ENCODE assay signal across 19 cellular contexts in genomic region chr12:2333516-2333915, GRCh38.
A peak's percentile ranks its signal among the peaks of the same experiment; 100 is the strongest.
DNase-seq lines count a peak whose midpoint lies in the region; ATAC-seq and TF ChIP-seq lines count a peak whose summit lies in the region.
"Had no signal": no experiment of that assay in that cellular context is flagged by ENCODE, and none has a peak within 500 bp of the region (broad histone marks: within the 10 kb centered on the region; RNA-seq: fewer than 3 reads in every experiment).

No MANE protein-coding gene starts in this region.

- peak overlapping the region; percentile 91 to 94 for H3K27ac ChIP-seq in right atrium auricular region
- H3K27ac ChIP-seq in sigmoid colon = peak overlapping the region; percentile 15 to 94 (median 74)
- H3K27ac ChIP-seq: body of pancreas had no signal

- no peak for TF ChIP-seq CTCF in right atrium auricular region (IDR thresholded peaks at IDR 0.05)
- TF ChIP-seq CTCF in sigmoid colon (IDR thresholded peaks at IDR 0.05) = no peak

- TF ChIP-seq EP300 in sigmoid colon (IDR thresholded peaks at IDR 0.05) = no peak

- DNase-seq in right atrium auricular region (ENCODE audit: low spot score) (no peak), Right ventricle myocardium inferior (ENCODE audit: missing footprints) (no peak), medulla oblongata (ENCODE audit: extremely low spot score) (peak; percentile 9), sigmoid colon (no peak), DMS53 treated with DMSO at 0.1 percent for 48 hours (lab: John Stamatoyannopoulos, UW; ENCODE audit: unreplicated experiment) (no peak), retina (no peak)
- DNase-seq in activated CD4-positive, alpha-beta T cell treated with anti-CD3 and anti-CD28 coated beads, Interleukin-2, amount 50 U/mL, for 48 hours = no peak
- no peak for DNase-seq in effector CD4-positive, alpha-beta T cell
- DNase-seq: activated CD4-positive, alpha-beta memory T cell treated with anti-CD3 and anti-CD28 coated beads, Interleukin-2, amount 10 ng/mL, durations not matched to agents 7 days and 5 days; activated CD4-positive, CD25-positive, alpha-beta regulatory T cell; activated effector memory CD4-positive, alpha-beta T cell treated with Interleukin-2 at 50 U/mL for 16 hours; activated naive CD8-positive, alpha-beta T cell treated with anti-CD3 and anti-CD28 coated beads for 36 hours; body of pancreas; CD8-positive, alpha-beta memory T cell; effector memory CD4-positive, alpha-beta T cell; NCI-H1092 treated with DMSO at 0.1 percent for 48 hours; NCI-H2029; stimulated activated CD4-positive, alpha-beta T cell treated with anti-CD3 and anti-CD28 coated beads, Interleukin-4, amount 100 ng/mL, for 1 hour; stimulated activated naive B cell treated with anti-CD40 and anti-IgM and Interleukin-4, amounts not matched to agents 10 μg/mL and 1 μg/mL and 100 μg/mL, for 72 hours had no signal

- intact Hi-C loops in Right ventricle myocardium inferior (cut with DNase I) (no loop called here), sigmoid colon (cut with DNase I) (no loop called here)

- no peak for ATAC-seq in Right ventricle myocardium inferior
- ATAC-seq: body of pancreas; stimulated activated naive B cell treated with anti-CD40 and anti-IgM and Interleukin-4, amounts not matched to agents 10 μg/mL and 1 μg/mL and 100 μg/mL, for 72 hours had no signal

- no peak overlapping the region for H3K4me3 ChIP-seq in right atrium auricular region
- no peak overlapping the region for H3K4me3 ChIP-seq in sigmoid colon
- H3K4me3 ChIP-seq: body of pancreas had no signal

- H3K27me3 ChIP-seq in right atrium auricular region (no peaks in the 10 kb centered on the region), sigmoid colon (no peaks in the 10 kb centered on the region)
- H3K27me3 ChIP-seq: body of pancreas had no signal

- H3K4me1 ChIP-seq in right atrium auricular region = peaks cover 0 to 61% of the 10 kb centered on the region in 2 donors
- H3K4me1 ChIP-seq in sigmoid colon = peaks cover 0 to 74% (median 70%) of the 10 kb centered on the region in 4 donors
- H3K4me1 ChIP-seq: body of pancreas had no signal

- H3K9me3 ChIP-seq in right atrium auricular region (no peaks in the 10 kb centered on the region), sigmoid colon (no peaks in the 10 kb centered on the region)
- H3K9me3 ChIP-seq: body of pancreas had no signal

- H3K36me3 ChIP-seq in right atrium auricular region (no peaks in the 10 kb centered on the region), sigmoid colon (no peaks in the 10 kb centered on the region)

- WGBS in sigmoid colon, 2 donors = 94 to 97% methylated on average over 5 of the region's 5 CpGs

- TF ChIP-seq POLR2A in sigmoid colon (IDR thresholded peaks at IDR 0.05) = no peak
